ENCODE assay signal across 3 cellular contexts in genomic region chr6:34787152-34787551, GRCh38. TPM values are rescaled to one million over a fixed set of nuclear protein-coding genes. Genes with fewer than 3 reads are reported as not detected.
DNase-seq lines count a peak whose midpoint lies in the region; ATAC-seq, FAIRE-seq and TF ChIP-seq lines count a peak whose summit lies in the region.
"Not testable (repeated sequence)": the region's sequence is repeated elsewhere in the genome, so short reads cannot be mapped to it uniquely, and the experiment has no call there.

No MANE protein-coding gene starts in this region.

- in situ Hi-C loops in K562 (cut with MboI); HepG2 (cut with HindIII; ENCODE audit: extremely low pct_ligation_motif_present, low pct_unique_long_range_greater_than_20kb): not testable (repeated sequence)

- H3K27me3 ChIP-seq in K562 (ENCODE audit: control insufficient read depth in 2 of 2, insufficient read depth in 2 of 2, low read length in 2 of 2); left ventricle myocardium inferior (ENCODE audit: low read depth); HepG2 (ENCODE audit: control insufficient read depth in 1 of 2, insufficient read depth in 2 of 2, low read length in 2 of 2): not testable (repeated sequence)

- H3K4me1 ChIP-seq in K562 (replicated peaks in 1 of 2; ENCODE audit: control insufficient read depth in 2 of 2, insufficient read depth in 2 of 2, low read length in 2 of 2): not testable (repeated sequence)
- H3K4me1 ChIP-seq in left ventricle myocardium inferior (peaks cover 24% of the 10 kb centered on the region), HepG2 (ENCODE audit: insufficient read depth, low read length) (peaks cover 22% of the 10 kb centered on the region)

- WGBS in K562 (ENCODE audit: insufficient coverage, low coverage, missing lambda C conversion rate): 10% methylated on average over 2 of the region's 2 CpGs
- 0% methylated on average over 1 of the region's 2 CpGs for WGBS in HepG2 (ENCODE audit: low lambda C conversion rate)

- not testable (repeated sequence) for TF ChIP-seq RAD21 in K562 (CRISPR knock-in tag; conservative IDR thresholded peaks at IDR 0.05 in 1 of 2, IDR thresholded peaks at IDR 0.05 in 1 of 2); HepG2 (CRISPR knock-in tag; IDR thresholded peaks at IDR 0.05)

- DNase-seq in K562 (ENCODE audit: extremely low read depth in 1 of 4, low spot score in 3 of 4); left ventricle myocardium inferior; HepG2 (ENCODE audit: low spot score): not testable (repeated sequence)

- CTCF ChIA-PET in K562 (lab: Yijun Ruan, JAX; ENCODE audit: low intra/inter-chr PET ratio); HepG2 (lab: Yijun Ruan, JAX; ENCODE audit: low intra/inter-chr PET ratio, low total read pairs): not testable (repeated sequence)

- TF ChIP-seq CTCF in K562 (IDR thresholded peaks at IDR 0.05 in 2 of 3, conservative IDR thresholded peaks at IDR 0.05 in 1 of 3; ENCODE audit: insufficient read depth in 2 of 3, low read depth in 1 of 3, low read length in 3 of 3); left ventricle myocardium inferior (IDR thresholded peaks at IDR 0.05; ENCODE audit: borderline replicate concordance); HepG2 (CRISPR knock-in tag; IDR thresholded peaks at IDR 0.05): not testable (repeated sequence)

- TF ChIP-seq POLR2A in K562 (conservative IDR thresholded peaks at IDR 0.05); HepG2 (IDR thresholded peaks at IDR 0.05; ENCODE audit: insufficient read depth in 1 of 2, low read depth in 2 of 2, low read length in 2 of 2): not testable (repeated sequence)

- H3K9me3 ChIP-seq in K562 (replicated peaks; ENCODE audit: control insufficient read depth, insufficient read depth, low read depth, low read length); left ventricle myocardium inferior (replicated peaks); HepG2 (ENCODE audit: low read length): not testable (repeated sequence)

- H3K4me2 ChIP-seq in K562 (ENCODE audit: insufficient read depth, low read length): not testable (repeated sequence)
- H3K4me2 ChIP-seq in HepG2 (ENCODE audit: low read depth, low read length): peak overlapping the region; percentile 18; the same call in 1 of the 2 replicates

- BruUV-seq in K562 (replicated peaks; lab: Mats Ljungman, UMichigan); HepG2 (replicated peaks; lab: Mats Ljungman, UMichigan): not testable (repeated sequence)

- not testable (repeated sequence) for H3K27ac ChIP-seq in K562 (ENCODE audit: extremely low read depth, low read depth, low read length); HepG2 (ENCODE audit: extremely low read length, insufficient read depth, low read length)
- H3K27ac ChIP-seq in left ventricle myocardium inferior (replicated peaks): peak overlapping the region; percentile 66

- POLR2A ChIA-PET in K562 (lab: Yijun Ruan, JAX); HepG2 (lab: Yijun Ruan, JAX): not testable (repeated sequence)

- TF ChIP-seq EP300 in K562 (IDR thresholded peaks at IDR 0.05; ENCODE audit: low read length); HepG2 (IDR thresholded peaks at IDR 0.05; ENCODE audit: low read depth in 2 of 2, low read length in 2 of 2); HepG2 (CRISPR knock-in tag; IDR thresholded peaks at IDR 0.05; ENCODE audit: borderline replicate concordance): not testable (repeated sequence)

- not testable (repeated sequence) for H3K36me3 ChIP-seq in K562 (ENCODE audit: control insufficient read depth, insufficient read depth, low read length); left ventricle myocardium inferior; HepG2 (replicated peaks in 1 of 2; ENCODE audit: control insufficient read depth in 1 of 2, insufficient read depth in 2 of 2, low read length in 2 of 2)

- not testable (repeated sequence) for ATAC-seq in K562, HepG2

- H3K4me3 ChIP-seq in K562; left ventricle myocardium inferior; HepG2 (replicated peaks in 1 of 3; ENCODE audit: insufficient read depth in 1 of 3, low read depth in 2 of 3, low read length in 3 of 3): not testable (repeated sequence)

- not testable (repeated sequence) for H3K79me2 ChIP-seq in K562 (ENCODE audit: control insufficient read depth, insufficient read depth, low read length); HepG2 (ENCODE audit: insufficient read depth, low read length)

- H3K9ac ChIP-seq in K562 (ENCODE audit: insufficient read depth in 1 of 2, low read depth in 2 of 2, low read length in 2 of 2); HepG2 (ENCODE audit: insufficient read depth, low read depth, low read length): not testable (repeated sequence)

- not testable (repeated sequence) for FAIRE-seq in K562 (lab: Jason Lieb, UNC); HepG2 (lab: Jason Lieb, UNC)

- intact Hi-C loops in K562 (cut with micrococcal nuclease); left ventricle myocardium inferior (cut with micrococcal nuclease); HepG2 (cut with micrococcal nuclease; ENCODE audit: unreplicated experiment): not testable (repeated sequence)

- not testable (repeated sequence) for H4K20me1 ChIP-seq in K562 (replicated peaks; ENCODE audit: control insufficient read depth, insufficient read depth, low read length); HepG2 (ENCODE audit: insufficient read depth, low read length)

- H2AFZ ChIP-seq in K562 (ENCODE audit: low read depth, low read length); HepG2 (ENCODE audit: low read length): not testable (repeated sequence)

- not testable (repeated sequence) for H3K9me1 ChIP-seq in K562 (ENCODE audit: control insufficient read depth, insufficient read depth, low read length)

RNA-seq across cellular contexts. Expression of gene BLTP3A, which starts 4.7 kb away (rescaled TPM):
- 63.2 and 83.7 TPM in 2 replicates for total RNA-seq in K562 (2011; cell fraction: chromatin; rRNA removed; ENCODE audit: low replicate concordance)
- 35.0 and 36.8 TPM in 2 replicates for total RNA-seq in K562 (2011; cell fraction: nucleolus; rRNA removed)
- 39.5 and 45.3 TPM in 2 replicates for total RNA-seq in K562 (2011; cell fraction: nucleoplasm; rRNA removed)
- total RNA-seq in K562 (2014; rRNA removed) (14.8 and 16.7 TPM in 2 replicates), K562 (2014; rRNA removed; fragmentation: Illumina TruSeq; extraction: Trizol) (21.5 and 24.6 TPM in 2 replicates), K562 (2015; rRNA removed; fragmentation: Illumina TruSeq; extraction: Trizol) (13.3 and 14.0 TPM in 2 replicates), K562 (2021) (30.2 and 34.6 TPM in 2 replicates), left ventricle myocardium inferior (16.5 TPM), HepG2 (2016; rRNA removed; fragmentation: Illumina TruSeq; extraction: Trizol) (24.0 and 39.3 TPM in 2 replicates)
- polyA plus RNA-seq in K562 (2011; rRNA removed) (29.3 and 33.0 TPM in 2 replicates), K562 (2014; fragmentation: Illumina TruSeq; extraction: Trizol) (26.6 and 27.2 TPM in 2 replicates), K562 (2014; fragmentation: Nextera tagmentation; extraction: Ambion mirVana) (1 to 10 TPM; 7.5 to 7.7 TPM), K562 (2014; rRNA removed) (15.5 and 17.9 TPM in 2 replicates), HepG2 (2011; rRNA removed) (21.3 and 22.1 TPM in 2 replicates)
- 23.9 and 26.2 TPM in 2 replicates for polyA plus RNA-seq in K562 (2011; cell fraction: cytosol; rRNA removed)
- polyA plus RNA-seq in K562 (2011; cell fraction: nucleus; rRNA removed): 16.4 and 18.6 TPM in 2 replicates
- polyA plus RNA-seq in K562 (2012): 12.0 and 23.2 TPM in 2 replicates
- polyA minus RNA-seq in K562 (2011; rRNA and poly(A)+ RNA removed): 62.1 and 71.6 TPM in 2 replicates
- polyA minus RNA-seq in K562 (2011; cell fraction: cytosol; rRNA and poly(A)+ RNA removed): 38.1 and 38.5 TPM in 2 replicates
- 14.1 and 23.9 TPM in 2 replicates for polyA minus RNA-seq in K562 (2011; cell fraction: nucleus; rRNA and poly(A)+ RNA removed)
- 3.3 and 3.4 TPM in 2 replicates for total RNA-seq in HepG2 (2016; cell fraction: cytosol; rRNA removed; fragmentation: Illumina TruSeq; extraction: Trizol; ENCODE audit: low read depth)
- total RNA-seq in HepG2 (2016; cell fraction: insoluble cytoplasmic fraction; rRNA removed; fragmentation: Illumina TruSeq; extraction: Trizol): 23.0 and 35.8 TPM in 2 replicates
- total RNA-seq in HepG2 (2016; cell fraction: membrane; rRNA removed; fragmentation: Illumina TruSeq; extraction: Trizol): 12.6 and 13.4 TPM in 2 replicates
- total RNA-seq in HepG2 (2016; cell fraction: nucleus; rRNA removed; fragmentation: Illumina TruSeq; extraction: Trizol): 23.1 and 25.2 TPM in 2 replicates
- polyA plus RNA-seq in HepG2 (2011; cell fraction: cytosol; rRNA removed): 15.5 and 17.2 TPM in 2 replicates
- 16.7 and 19.3 TPM in 2 replicates for polyA plus RNA-seq in HepG2 (2011; cell fraction: nucleus; rRNA removed)
- 19.5 and 21.0 TPM in 2 replicates for polyA plus RNA-seq in HepG2 (2012)
- 1.2 and 1.3 TPM in 2 replicates for polyA plus RNA-seq in HepG2 (2016; cell fraction: cytosol; fragmentation: Illumina TruSeq; extraction: Trizol; ENCODE audit: low read depth)
- 21.1 and 22.6 TPM in 2 replicates for polyA plus RNA-seq in HepG2 (2016; cell fraction: insoluble cytoplasmic fraction; fragmentation: Illumina TruSeq; extraction: Trizol; ENCODE audit: low read depth)
- polyA plus RNA-seq in HepG2 (2016; cell fraction: membrane; fragmentation: Illumina TruSeq; extraction: Trizol; ENCODE audit: low read depth): 3.2 and 3.9 TPM in 2 replicates
- polyA plus RNA-seq in HepG2 (2016; cell fraction: nucleus; fragmentation: Illumina TruSeq; extraction: Trizol; ENCODE audit: insufficient read depth, low read depth): 21.8 and 24.2 TPM in 2 replicates
- polyA minus RNA-seq in HepG2 (2011; rRNA and poly(A)+ RNA removed; ENCODE audit: low replicate concordance): 55.6 and 84.9 TPM in 2 replicates
- 37.8 and 45.9 TPM in 2 replicates for polyA minus RNA-seq in HepG2 (2011; cell fraction: cytosol; rRNA and poly(A)+ RNA removed)
- polyA minus RNA-seq in HepG2 (2011; cell fraction: nucleus; rRNA and poly(A)+ RNA removed): 30.8 and 44.8 TPM in 2 replicates

RNA-seq across cellular contexts. Expression of gene SNRPC, which starts 29.8 kb away (rescaled TPM):
- total RNA-seq in K562 (2011; cell fraction: chromatin; rRNA removed; ENCODE audit: low replicate concordance): 34.0 and 37.5 TPM in 2 replicates
- 54.7 and 59.2 TPM in 2 replicates for total RNA-seq in K562 (2011; cell fraction: nucleolus; rRNA removed)
- 62.7 and 69.1 TPM in 2 replicates for total RNA-seq in K562 (2011; cell fraction: nucleoplasm; rRNA removed)
- total RNA-seq in K562 (2014; rRNA removed): 500 and 634 TPM in 2 replicates
- total RNA-seq in K562 (2014; rRNA removed; fragmentation: Illumina TruSeq; extraction: Trizol): 430 and 439 TPM in 2 replicates
- 488 and 508 TPM in 2 replicates for total RNA-seq in K562 (2015; rRNA removed; fragmentation: Illumina TruSeq; extraction: Trizol)
- 415 and 433 TPM in 2 replicates for total RNA-seq in K562 (2021)
- 495 and 598 TPM in 2 replicates for polyA plus RNA-seq in K562 (2011; rRNA removed)
- polyA plus RNA-seq in K562 (2011; cell fraction: cytosol; rRNA removed): 883 and 1,009 TPM in 2 replicates
- polyA plus RNA-seq in K562 (2011; cell fraction: nucleus; rRNA removed): 165 and 174 TPM in 2 replicates
- polyA plus RNA-seq in K562 (2012): 407 and 437 TPM in 2 replicates
- 868 and 905 TPM in 2 replicates for polyA plus RNA-seq in K562 (2014; fragmentation: Illumina TruSeq; extraction: Trizol)
- polyA plus RNA-seq in K562 (2014; fragmentation: Nextera tagmentation; extraction: Ambion mirVana): 100 to 1,000 TPM; 697 to 889 TPM
- polyA plus RNA-seq in K562 (2014; rRNA removed): 808 and 854 TPM in 2 replicates
- polyA minus RNA-seq in K562 (2011; rRNA and poly(A)+ RNA removed): 218 and 228 TPM in 2 replicates
- polyA minus RNA-seq in K562 (2011; cell fraction: cytosol; rRNA and poly(A)+ RNA removed): 104 and 122 TPM in 2 replicates
- polyA minus RNA-seq in K562 (2011; cell fraction: nucleus; rRNA and poly(A)+ RNA removed): 21.0 and 35.1 TPM in 2 replicates
- total RNA-seq in left ventricle myocardium inferior: 159 TPM
- 291 and 370 TPM in 2 replicates for total RNA-seq in HepG2 (2016; rRNA removed; fragmentation: Illumina TruSeq; extraction: Trizol)
- 161 and 169 TPM in 2 replicates for total RNA-seq in HepG2 (2016; cell fraction: cytosol; rRNA removed; fragmentation: Illumina TruSeq; extraction: Trizol; ENCODE audit: low read depth)
- 295 and 368 TPM in 2 replicates for total RNA-seq in HepG2 (2016; cell fraction: insoluble cytoplasmic fraction; rRNA removed; fragmentation: Illumina TruSeq; extraction: Trizol)
- 135 and 139 TPM in 2 replicates for total RNA-seq in HepG2 (2016; cell fraction: membrane; rRNA removed; fragmentation: Illumina TruSeq; extraction: Trizol)
- 91.8 and 101 TPM in 2 replicates for total RNA-seq in HepG2 (2016; cell fraction: nucleus; rRNA removed; fragmentation: Illumina TruSeq; extraction: Trizol)
- 212 and 226 TPM in 2 replicates for polyA plus RNA-seq in HepG2 (2011; rRNA removed)
- 294 and 326 TPM in 2 replicates for polyA plus RNA-seq in HepG2 (2011; cell fraction: cytosol; rRNA removed)
- 83.3 and 97.3 TPM in 2 replicates for polyA plus RNA-seq in HepG2 (2011; cell fraction: nucleus; rRNA removed)
- polyA plus RNA-seq in HepG2 (2012): 181 and 228 TPM in 2 replicates
- polyA plus RNA-seq in HepG2 (2016; cell fraction: cytosol; fragmentation: Illumina TruSeq; extraction: Trizol; ENCODE audit: low read depth): 220 TPM in 2 replicates
- polyA plus RNA-seq in HepG2 (2016; cell fraction: insoluble cytoplasmic fraction; fragmentation: Illumina TruSeq; extraction: Trizol; ENCODE audit: low read depth): 479 and 482 TPM in 2 replicates
- 152 TPM in 2 replicates for polyA plus RNA-seq in HepG2 (2016; cell fraction: membrane; fragmentation: Illumina TruSeq; extraction: Trizol; ENCODE audit: low read depth)
- polyA plus RNA-seq in HepG2 (2016; cell fraction: nucleus; fragmentation: Illumina TruSeq; extraction: Trizol; ENCODE audit: insufficient read depth, low read depth): 204 and 206 TPM in 2 replicates
- polyA minus RNA-seq in HepG2 (2011; rRNA and poly(A)+ RNA removed; ENCODE audit: low replicate concordance): 113 and 123 TPM in 2 replicates
- 55.6 and 55.7 TPM in 2 replicates for polyA minus RNA-seq in HepG2 (2011; cell fraction: cytosol; rRNA and poly(A)+ RNA removed)
- polyA minus RNA-seq in HepG2 (2011; cell fraction: nucleus; rRNA and poly(A)+ RNA removed): 29.7 and 31.5 TPM in 2 replicates
